In the genomic region with DNA sequence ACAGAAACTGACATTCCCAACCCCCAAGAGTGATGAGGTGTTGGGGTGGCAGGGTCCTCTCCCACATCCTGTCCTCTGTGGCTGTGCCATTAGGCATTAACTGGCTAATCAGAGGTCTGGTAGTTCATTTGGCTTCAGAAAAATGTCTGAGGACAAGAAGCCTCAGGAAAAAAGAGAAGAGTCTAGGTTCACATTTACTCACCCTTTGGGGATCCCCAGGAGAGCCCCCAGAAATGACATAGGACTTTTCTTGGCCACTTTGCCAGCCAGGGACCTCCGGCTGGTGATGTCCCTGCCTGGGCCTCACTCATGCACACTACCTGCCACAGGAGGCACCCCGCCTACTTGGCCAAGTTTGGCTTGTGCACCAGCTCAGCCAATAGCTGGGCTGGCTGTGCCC, we compare ENCODE assay signal across 22 cellular contexts.
A peak's percentile ranks its signal among the peaks of the same experiment; 100 is the strongest.
DNase-seq lines count a peak whose midpoint lies in the region; ATAC-seq lines count a peak whose summit lies in the region.
"Had no signal": no experiment of that assay in that cellular context is flagged by ENCODE, and none has a peak within 500 bp of the region (broad histone marks: within the 10 kb centered on the region; RNA-seq: fewer than 3 reads in every experiment).

No MANE protein-coding gene starts in this region.

- no peak overlapping the region for H2BK12ac ChIP-seq in trophoblast cell (ENCODE audit: low read length)

- H3K4me1 Mint-ChIP-seq in stimulated activated effector memory CD8-positive, alpha-beta T cell treated with anti-CD3 and anti-CD28 coated beads, Interleukin-12 subunit alpha, Interleukin-12 subunit beta, amount 100 ng/mL, for 72 hours: no peaks in the 10 kb centered on the region
- H3K4me1 Mint-ChIP-seq: B cell, CD14-positive monocyte, T-cell had no signal

- no peak overlapping the region for H3K18ac ChIP-seq in trophoblast cell (ENCODE audit: low read length)

- H3K79me2 ChIP-seq in trophoblast cell (ENCODE audit: control insufficient read depth, insufficient read depth, low read length, poor library complexity): no peaks in the 10 kb centered on the region

- no peak overlapping the region for H4K12ac ChIP-seq in trophoblast cell (ENCODE audit: low read depth, low read length)

- H3K4ac ChIP-seq in trophoblast cell (ENCODE audit: low read depth, low read length): no peak overlapping the region

- peaks cover 11% of the 10 kb centered on the region for H3K9me3 Mint-ChIP-seq in stimulated activated effector memory CD8-positive, alpha-beta T cell treated with anti-CD3 and anti-CD28 coated beads, Interleukin-12 subunit alpha, Interleukin-12 subunit beta, amount 100 ng/mL, for 72 hours

- no peak overlapping the region for H2AK5ac ChIP-seq in trophoblast cell (ENCODE audit: low read length)

- DNase-seq in trophoblast cell (no peak), NCI-H2029 treated with DMSO at 0.1 percent for 48 hours (lab: John Stamatoyannopoulos, UW) (no peak), NCI-H2171 (lab: John Stamatoyannopoulos, UW) (no peak)
- DNase-seq in stimulated activated effector memory CD8-positive, alpha-beta T cell treated with anti-CD3 and anti-CD28 coated beads, Interleukin-12 subunit alpha, Interleukin-12 subunit beta, amount 100 ng/mL, for 72 hours (ENCODE audit: low spot score in 2 of 2): no peak
- DNase-seq: H7; KBM-7; MM.1S; NCI-H1048; NCI-H1417 treated with DMSO at 0.1 percent for 48 hours; NCI-H187; NCI-H2227 treated with DMSO at 0.1 percent for 48 hours; NCI-H524; NCI-H774; NK-92 treated with Interleukin-12 subunit alpha and Interleukin-12 subunit beta, amount 100 ng/mL, for 24 hours; Peyer's patch; T-cell had no signal

- no peak overlapping the region for H3K4me2 ChIP-seq in trophoblast cell (ENCODE audit: low read length)

- H3K23ac ChIP-seq in trophoblast cell (ENCODE audit: low read length): no peak overlapping the region

- no peak overlapping the region for H3K27ac Mint-ChIP-seq in stimulated activated effector memory CD8-positive, alpha-beta T cell treated with anti-CD3 and anti-CD28 coated beads, Interleukin-12 subunit alpha, Interleukin-12 subunit beta, amount 100 ng/mL, for 72 hours
- H3K27ac Mint-ChIP-seq: B cell, CD14-positive monocyte, T-cell had no signal

- no peaks in the 10 kb centered on the region for H3K36me3 ChIP-seq in trophoblast cell (ENCODE audit: control insufficient read depth in 1 of 2, insufficient read depth in 2 of 2, low read length in 2 of 2)
- H3K36me3 ChIP-seq: Peyer's patch had no signal

- ATAC-seq in GM18508 (IDR thresholded peaks at IDR 0.05; ENCODE audit: insufficient read depth, unreplicated experiment) (peak; percentile 54), GM21723 (IDR thresholded peaks at IDR 0.05; ENCODE audit: unreplicated experiment) (peak; percentile 47), HG03457 (IDR thresholded peaks at IDR 0.05; ENCODE audit: unreplicated experiment) (peak; percentile 64), HG02840 (IDR thresholded peaks at IDR 0.05; ENCODE audit: low FRiP score, unreplicated experiment) (no peak)
- no peak for ATAC-seq in stimulated activated effector memory CD8-positive, alpha-beta T cell treated with anti-CD3 and anti-CD28 coated beads, Interleukin-12 subunit alpha, Interleukin-12 subunit beta, amount 100 ng/mL, for 72 hours
- ATAC-seq: T-cell had no signal

- no peaks in the 10 kb centered on the region for H3K36me3 Mint-ChIP-seq in stimulated activated effector memory CD8-positive, alpha-beta T cell treated with anti-CD3 and anti-CD28 coated beads, Interleukin-12 subunit alpha, Interleukin-12 subunit beta, amount 100 ng/mL, for 72 hours
- H3K36me3 Mint-ChIP-seq: CD14-positive monocyte, T-cell had no signal

- no peaks in the 10 kb centered on the region for H3K27me3 ChIP-seq in trophoblast cell (ENCODE audit: insufficient read depth, low read length)
- H3K27me3 ChIP-seq: Peyer's patch had no signal

- H3K4me3 ChIP-seq in trophoblast cell (ENCODE audit: low read depth, low read length): no peak overlapping the region
- H3K4me3 ChIP-seq: Peyer's patch had no signal

- no peaks in the 10 kb centered on the region for H3K9me3 ChIP-seq in trophoblast cell (ENCODE audit: insufficient read depth, low read depth, low read length)
- H3K9me3 ChIP-seq: Peyer's patch had no signal

- H3K4me1 ChIP-seq in trophoblast cell (ENCODE audit: control insufficient read depth in 1 of 2, insufficient read depth in 2 of 2, low read length in 2 of 2): no peaks in the 10 kb centered on the region
- H3K4me1 ChIP-seq: Peyer's patch had no signal

- no peak overlapping the region for H2BK120ac ChIP-seq in trophoblast cell (ENCODE audit: insufficient read depth, low read length, poor library complexity)

- H2BK5ac ChIP-seq in trophoblast cell (ENCODE audit: low read depth, low read length, poor library complexity): no peak overlapping the region

- H2AFZ ChIP-seq in trophoblast cell (ENCODE audit: insufficient read depth, low read length, poor library complexity): no peak overlapping the region

- WGBS in trophoblast cell (ENCODE audit: extremely low coverage, insufficient coverage, insufficient read length): no CpG with 5 or more reads among the region's 2 CpGs

- H3K9ac ChIP-seq in trophoblast cell (ENCODE audit: low read length): peak overlapping the region; percentile 53

- no peak overlapping the region for H3K14ac ChIP-seq in trophoblast cell (ENCODE audit: low read length)

- H3K27ac ChIP-seq in trophoblast cell (ENCODE audit: low read depth, low read length): no peak overlapping the region
- H3K27ac ChIP-seq: Peyer's patch had no signal

- H3K4me3 Mint-ChIP-seq in stimulated activated effector memory CD8-positive, alpha-beta T cell treated with anti-CD3 and anti-CD28 coated beads, Interleukin-12 subunit alpha, Interleukin-12 subunit beta, amount 100 ng/mL, for 72 hours: no peak overlapping the region
- H3K4me3 Mint-ChIP-seq: B cell, CD14-positive monocyte, T-cell had no signal

- H3K79me1 ChIP-seq in trophoblast cell (ENCODE audit: low read length): no peaks in the 10 kb centered on the region

- no peak overlapping the region for H4K91ac ChIP-seq in trophoblast cell (ENCODE audit: low read depth, low read length)

- H4K8ac ChIP-seq in trophoblast cell (ENCODE audit: low read depth, low read length): no peak overlapping the region

Comparison
In these comparisons a context has a peak if more than half of its experiments do, and no peak if none do; other contexts are left out.
1. ATAC-seq: peak in GM18508 (single experiment), GM21723 (single experiment) and HG03457 (single experiment); none in HG02840 (single experiment) and stimulated activated effector memory CD8-positive, alpha-beta T cell treated with anti-CD3 and anti-CD28 coated beads, Interleukin-12 subunit alpha, Interleukin-12 subunit beta, amount 100 ng/mL, for 72 hours (single experiment).